In genomic region chr20:47228654-47229053, GRCh38 we compare ENCODE assay signal across 14 cellular contexts.
"Had no signal": no experiment of that assay in that cellular context is flagged by ENCODE, and none has a peak within 500 bp of the region (broad histone marks: within the 10 kb centered on the region; RNA-seq: fewer than 3 reads in every experiment).

No MANE protein-coding gene starts in this region.

- ATAC-seq: foreskin keratinocyte, left lung, WTC11 had no signal

- DNase-seq: activated CD4-positive, alpha-beta T cell treated with anti-CD3 and anti-CD28 coated beads for 48 hours; activated gamma-delta T cell; caudate nucleus; colonic mucosa; foreskin keratinocyte; head of caudate nucleus; islet precursor cell; left lung; stimulated activated CD4-positive, alpha-beta T cell treated with anti-CD3 and anti-CD28 coated beads, Interleukin-15, amount 100 ng/mL, for 24 hours; stimulated activated CD4-positive, alpha-beta T cell treated with anti-CD3 and anti-CD28 coated beads, Interleukin-4, amount 100 ng/mL, for 24 hours; T-helper 9 cell; tibial artery had no signal

- H3K4me3 ChIP-seq: colonic mucosa, left lung, tibial artery, vagina had no signal

- H3K27ac Mint-ChIP-seq: WTC11 had no signal

- H3K9me3 ChIP-seq: colonic mucosa, left lung, tibial artery, vagina had no signal

- H3K9me3 Mint-ChIP-seq: WTC11 had no signal

- H3K4me1 ChIP-seq: colonic mucosa, foreskin keratinocyte, left lung, vagina had no signal

- H3K4me3 Mint-ChIP-seq: WTC11 had no signal

- H3K27me3 ChIP-seq: colonic mucosa, foreskin keratinocyte, left lung, tibial artery, vagina had no signal

- H3K27ac ChIP-seq: colonic mucosa, foreskin keratinocyte, left lung, tibial artery, vagina had no signal
